In the genomic region with DNA sequence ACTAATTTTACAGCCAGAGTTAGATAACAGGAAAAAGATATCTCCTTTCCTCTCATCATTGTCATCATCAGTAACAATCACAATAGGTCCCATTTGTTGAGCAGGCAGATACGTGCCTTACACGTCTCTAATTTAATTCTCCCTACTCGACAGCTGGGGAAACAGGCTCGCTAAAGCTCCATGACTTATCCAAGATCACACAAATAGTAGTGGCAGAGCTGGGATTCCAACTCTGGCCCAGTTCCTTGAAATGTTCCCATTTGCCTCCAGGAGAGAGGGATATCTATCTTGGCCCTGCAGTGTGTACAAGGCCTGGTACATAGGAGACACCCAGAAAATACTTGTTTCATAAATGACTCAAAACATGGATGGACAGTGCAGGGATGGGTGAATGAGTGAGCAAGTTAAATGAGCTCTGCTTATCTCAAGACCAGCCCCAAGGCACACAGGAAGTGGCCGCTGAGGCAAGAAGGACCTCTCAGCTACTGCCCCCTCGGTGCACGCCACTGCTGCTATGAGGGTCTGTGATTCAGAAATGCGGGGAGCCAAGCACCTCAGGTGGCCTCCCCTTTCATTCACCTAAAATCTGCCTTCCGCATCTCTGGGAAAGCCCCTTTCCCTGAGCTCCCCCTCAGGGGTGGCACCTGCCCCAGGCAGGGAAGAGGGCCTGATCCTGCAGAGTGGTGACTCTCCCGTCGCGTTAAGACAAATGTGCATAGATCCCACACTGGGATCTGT, we compare ENCODE assay signal across 8 cellular contexts. TPM values are rescaled to one million over a fixed set of nuclear protein-coding genes. Genes with fewer than 3 reads are reported as not detected.
DNase-seq lines count a peak whose midpoint lies in the region; FAIRE-seq and TF ChIP-seq lines count a peak whose summit lies in the region.
"Had no signal": no experiment of that assay in that cellular context is flagged by ENCODE, and none has a peak within 500 bp of the region (broad histone marks: within the 10 kb centered on the region; RNA-seq: fewer than 3 reads in every experiment).

No MANE protein-coding gene starts in this region.

- no peaks in the 10 kb centered on the region for H3K9me2 ChIP-seq in OCI-LY7 (ENCODE audit: insufficient read depth, low read length)

- no peak for TF ChIP-seq CTCF in OCI-LY7 (conservative IDR thresholded peaks at IDR 0.05; ENCODE audit: low read length)
- no peak for TF ChIP-seq CTCF in fibroblast of pulmonary artery (IDR thresholded peaks at IDR 0.05; ENCODE audit: low read length, missing control alignments)
- no peak for TF ChIP-seq CTCF in A673 (conservative IDR thresholded peaks at IDR 0.05; ENCODE audit: low read depth, low read length)
- no peak for TF ChIP-seq CTCF in ascending aorta (IDR thresholded peaks at IDR 0.05)
- TF ChIP-seq CTCF in BE2C (IDR thresholded peaks at IDR 0.05; ENCODE audit: low read depth, low read length): no peak

- H3K36me3 ChIP-seq in OCI-LY7 (ENCODE audit: insufficient read depth, low read length) (no peaks in the 10 kb centered on the region), skeletal muscle satellite cell (ENCODE audit: insufficient read depth, low read length) (no peaks in the 10 kb centered on the region), A673 (ENCODE audit: insufficient read depth, low read length, poor library complexity, severe bottlenecking) (no peaks in the 10 kb centered on the region), ascending aorta (no peaks in the 10 kb centered on the region), BE2C (no peaks in the 10 kb centered on the region)

- H3K27ac ChIP-seq in OCI-LY7 (ENCODE audit: low read depth, low read length, poor library complexity, severe bottlenecking) (peak overlapping the region; percentile 91), A673 (ENCODE audit: low read depth, low read length, poor library complexity, severe bottlenecking) (no peak overlapping the region), ascending aorta (no peak overlapping the region)

- no peak overlapping the region for H3K9ac ChIP-seq in skeletal muscle satellite cell (ENCODE audit: low read depth, low read length)

- H2AFZ ChIP-seq in OCI-LY7 (ENCODE audit: low read length): no peak overlapping the region

- BruUV-seq in OCI-LY7 (replicated peaks; lab: Mats Ljungman, UMichigan) (no TSS peak), A673 (replicated peaks; lab: Mats Ljungman, UMichigan) (no TSS peak)

- H3K9me3 ChIP-seq in OCI-LY7 (ENCODE audit: low read length): no peaks in the 10 kb centered on the region
- no peaks in the 10 kb centered on the region for H3K9me3 ChIP-seq in skeletal muscle satellite cell (replicated peaks; ENCODE audit: low read length)
- H3K9me3 ChIP-seq in A673 (ENCODE audit: low read depth, low read length, poor library complexity, severe bottlenecking): no peaks in the 10 kb centered on the region
- no peaks in the 10 kb centered on the region for H3K9me3 ChIP-seq in ascending aorta
- H3K9me3 ChIP-seq in BE2C: no peaks in the 10 kb centered on the region

- no peaks in the 10 kb centered on the region for H4K20me1 ChIP-seq in OCI-LY7 (ENCODE audit: insufficient read depth, low read length)

- peaks cover 70% of the 10 kb centered on the region for H3K27me3 ChIP-seq in skeletal muscle satellite cell (ENCODE audit: control insufficient read depth, insufficient read depth, low read length)
- H3K27me3 ChIP-seq in A673 (replicated peaks; ENCODE audit: insufficient read depth, low read depth, low read length, poor library complexity): no peaks in the 10 kb centered on the region
- no peaks in the 10 kb centered on the region for H3K27me3 ChIP-seq in ascending aorta
- H3K27me3 ChIP-seq in BE2C: peaks cover 5% of the 10 kb centered on the region

- intact Hi-C loops in OCI-LY7 (cut with micrococcal nuclease; ENCODE audit: unreplicated experiment) (loop anchor here (10.0 kb wide), 1 partner anchor 1628 kb away; no protein-coding TSS in a partner anchor), A673 (cut with micrococcal nuclease; ENCODE audit: unreplicated experiment) (no loop called here), ascending aorta (cut with DNase I) (no loop called here)

- H3K4me2 ChIP-seq in OCI-LY7 (ENCODE audit: low read length): peak overlapping the region; percentile 85
- peak overlapping the region; percentile 65 for H3K4me2 ChIP-seq in skeletal muscle satellite cell (ENCODE audit: low read length)

- H3K4me1 ChIP-seq in OCI-LY7 (ENCODE audit: insufficient read depth, low read length, poor library complexity, severe bottlenecking) (peaks cover 97% of the 10 kb centered on the region), skeletal muscle satellite cell (ENCODE audit: control insufficient read depth, insufficient read depth, low read length) (peaks cover 69% of the 10 kb centered on the region), A673 (ENCODE audit: insufficient read depth, low read length, poor library complexity, severe bottlenecking) (peaks cover 36% of the 10 kb centered on the region), ascending aorta (peaks cover 0 to 23% of the 10 kb centered on the region in 2 donors), BE2C (peaks cover 18% of the 10 kb centered on the region)

- FAIRE-seq in GM18507 (lab: Jason Lieb, UNC): peak; percentile 76

- POLR2A ChIA-PET in OCI-LY7 (lab: Charles Lee) (interaction anchor here (0.6 to 1.8 kb wide), 10 partner anchors 9 to 572 kb away, joined by 3 to 7 read pairs (median 4); a partner anchor contains a TSS), A673 (lab: Charles Lee; ENCODE audit: low non-redundant PET) (interaction anchor here (0.6 kb wide), 1 partner anchor 327 kb away, joined by 14 read pairs; no protein-coding TSS in a partner anchor)

- CTCF ChIA-PET in OCI-LY7 (lab: Charles Lee; ENCODE audit: unreplicated experiment) (interaction anchor here (0.6 to 1.4 kb wide), 4 partner anchors 10 to 307 kb away, joined by 3 to 5 read pairs (median 3); a partner anchor contains a TSS), A673 (lab: Charles Lee) (interaction anchor here (1.5 kb wide), 1 partner anchor 12 kb away, joined by 3 read pairs; no protein-coding TSS in a partner anchor)

- H3K79me2 ChIP-seq in OCI-LY7 (ENCODE audit: insufficient read depth, low read depth, low read length): no peaks in the 10 kb centered on the region; the same call in 1 of the 2 replicates

- DNase-seq in GM18507 (ENCODE audit: extremely low spot score, insufficient read length, low read depth) (no peak), OCI-LY7 (ENCODE audit: low spot score) (peak; percentile 47), fibroblast of pulmonary artery (ENCODE audit: low read depth) (peak; percentile 14), A673 (ENCODE audit: low spot score) (no peak), ascending aorta (ENCODE audit: low spot score in 2 of 2) (no peak), BE2C (no peak)
- DNase-seq: activated CD8-positive, alpha-beta memory T cell treated with anti-CD3 and anti-CD28 coated beads, Interleukin-2, amount 50 U/mL, for 48 hours had no signal

- H3K4me3 ChIP-seq in OCI-LY7 (ENCODE audit: low read depth, low read length, poor library complexity, severe bottlenecking): peak overlapping the region; percentile 59
- no peak overlapping the region for H3K4me3 ChIP-seq in fibroblast of pulmonary artery (replicated peaks; ENCODE audit: low read depth, low read length)
- no peak overlapping the region for H3K4me3 ChIP-seq in skeletal muscle satellite cell (ENCODE audit: low read length)
- no peak overlapping the region for H3K4me3 ChIP-seq in A673 (ENCODE audit: low read depth, low read length, poor library complexity, severe bottlenecking)
- H3K4me3 ChIP-seq in ascending aorta: no peak overlapping the region
- H3K4me3 ChIP-seq in BE2C (ENCODE audit: low read depth, low read length): no peak overlapping the region

RNA-seq across cellular contexts. Expression of a gene that starts 3.7 kb away (rescaled TPM):
- 11.4 and 14.8 TPM in 2 replicates for total RNA-seq in OCI-LY7 (2014; rRNA removed; shearing (Covaris generic))
- total RNA-seq in OCI-LY7 (2022): 44.5 and 50.8 TPM in 2 replicates
- 0.22 TPM in 1 of 2 replicates, not detected in the other for total RNA-seq in skeletal muscle satellite cell (2012; rRNA removed)
- 0.73 and 1.5 TPM in 2 replicates for total RNA-seq in A673 (2021)
- total RNA-seq in ascending aorta: 24.6 TPM
- 0.31 TPM for polyA plus RNA-seq in BE2C (2012; ENCODE audit: insufficient read depth, insufficient read length, low read depth)

Comparison
In these comparisons a context has a peak if more than half of its experiments do, and no peak if none do; other contexts are left out.
1. DNase-seq: peak in OCI-LY7 (single experiment) and fibroblast of pulmonary artery (single experiment); none in GM18507 (single experiment), A673 (single experiment), ascending aorta (0 of 2) and BE2C (single experiment).